8 cellular contexts compared by ENCODE assay signal in the genomic region with DNA sequence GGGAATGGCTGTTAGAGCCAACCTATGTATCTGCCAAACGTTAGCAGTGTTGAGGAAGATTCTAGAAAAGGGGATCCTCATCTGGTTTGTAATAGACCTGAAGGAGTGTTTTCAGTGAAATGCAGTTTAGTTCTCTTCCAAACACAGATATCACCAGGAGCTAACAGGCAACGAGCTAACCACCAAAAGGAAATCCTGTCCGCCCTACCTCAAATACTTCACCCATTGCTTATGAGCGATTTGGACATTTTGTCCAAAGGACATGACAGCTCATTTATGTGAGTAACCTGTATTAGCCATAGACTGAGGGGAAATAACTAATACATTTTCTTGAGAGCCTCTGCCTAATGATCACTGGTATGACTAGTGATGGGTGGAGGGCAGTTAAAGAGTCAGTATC. TPM values are rescaled to one million over a fixed set of nuclear protein-coding genes. Genes with fewer than 3 reads are reported as not detected.
DNase-seq lines count a peak whose midpoint lies in the region; ATAC-seq and TF ChIP-seq lines count a peak whose summit lies in the region.

No MANE protein-coding gene starts in this region.

- ATAC-seq in natural killer cell (no peak), HG03439 (IDR thresholded peaks at IDR 0.05; ENCODE audit: unreplicated experiment) (no peak)

- no peaks in the 10 kb centered on the region for H3K36me3 Mint-ChIP-seq in natural killer cell

- DNase-seq in EH (ENCODE audit: low read depth) (peak; percentile 65), NCI-H226 (peak; percentile 56), coronary artery (ENCODE audit: low spot score) (no peak), natural killer cell (no peak), NCI-H2196 treated with DMSO at 0.1 percent for 48 hours (lab: John Stamatoyannopoulos, UW; ENCODE audit: unreplicated experiment) (no peak), Kasumi-1 (lab: John Stamatoyannopoulos, UW) (no peak), NCI-H187 (lab: John Stamatoyannopoulos, UW) (no peak)

- peaks cover 20 to 21% of the 10 kb centered on the region in 2 donors for H3K27me3 Mint-ChIP-seq in natural killer cell (ENCODE audit: low read depth in 2 of 2)

- TF ChIP-seq CTCF in coronary artery (IDR thresholded peaks at IDR 0.05) (no peak), natural killer cell (IDR thresholded peaks at IDR 0.05) (no peak)

- H3K9me3 Mint-ChIP-seq in natural killer cell: no peaks in the 10 kb centered on the region

- H3K4me3 ChIP-seq in coronary artery: peak overlapping the region; percentile 66

- H3K4me3 Mint-ChIP-seq in natural killer cell: peak overlapping the region; percentile 89

- H3K4me1 Mint-ChIP-seq in natural killer cell: peaks cover 16 to 18% of the 10 kb centered on the region in 2 donors

- intact Hi-C loops in natural killer cell (cut with micrococcal nuclease): loop anchor here (2.0 kb wide), 3 partner anchors 33 to 737 kb away; a partner anchor contains a TSS

- peak overlapping the region; percentile 74 to 80 for H3K27ac Mint-ChIP-seq in natural killer cell

- peak overlapping the region; percentile 45 to 75 for H3K27ac ChIP-seq in coronary artery

RNA-seq across cellular contexts. Expression of a gene that starts 0.7 kb away (rescaled TPM):
- total RNA-seq in natural killer cell: not detected

RNA-seq across cellular contexts. Expression of a gene that starts 34.9 kb away (rescaled TPM):
- 10 to 100 TPM; 25.0 to 29.4 (median 26.4) TPM for total RNA-seq in natural killer cell

Comparison
In these comparisons a context has a peak if more than half of its experiments do, and no peak if none do; other contexts are left out.
1. DNase-seq: peak in EH (single experiment) and NCI-H226 (single experiment); none in coronary artery (single experiment), natural killer cell (single experiment), NCI-H2196 treated with DMSO at 0.1 percent for 48 hours (single experiment), Kasumi-1 (0 of 2) and NCI-H187 (0 of 2).